1 cellular context compared by ENCODE assay signal in the genomic region with DNA sequence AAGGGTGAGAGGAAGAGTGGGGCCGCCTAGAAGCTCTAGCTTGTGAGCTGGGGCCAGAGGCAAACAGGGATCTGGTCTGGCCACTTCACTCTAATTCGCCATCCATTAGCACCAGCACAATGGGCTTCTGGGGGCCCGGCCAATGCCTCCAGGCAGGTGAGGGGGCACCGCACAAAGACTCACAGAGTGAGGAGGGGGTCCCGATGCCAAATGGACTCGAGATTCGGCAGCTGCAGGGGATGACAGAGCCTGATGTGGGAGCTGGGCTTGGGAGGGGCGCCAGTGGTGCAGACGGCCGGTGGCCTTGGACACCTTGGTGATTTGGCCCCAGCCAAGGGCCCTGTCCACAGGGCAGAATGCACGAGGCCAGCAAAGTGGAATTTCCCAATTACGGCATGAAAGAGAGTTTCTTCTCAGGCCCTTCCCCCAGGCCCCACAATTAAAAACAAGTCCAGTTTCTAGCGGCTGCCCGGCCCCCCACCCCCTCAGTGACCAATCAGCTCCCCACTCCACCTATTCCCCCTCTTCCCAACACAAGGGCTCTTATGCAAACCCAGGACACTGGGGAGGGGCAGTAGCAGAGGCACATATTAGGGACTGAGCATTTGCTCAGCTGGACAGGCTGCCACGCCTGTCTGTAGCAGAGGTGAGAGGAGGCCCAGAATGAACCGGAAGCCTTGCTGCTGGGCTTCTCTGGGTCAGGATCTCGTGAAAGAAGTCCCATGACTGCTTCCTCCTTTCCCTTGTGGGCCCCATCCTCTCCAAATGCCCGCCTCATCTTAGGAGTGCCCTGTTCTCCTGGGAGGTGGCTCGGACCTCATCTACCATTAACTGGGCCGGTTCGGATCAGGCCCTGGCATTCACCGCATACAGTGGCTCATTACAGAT.
TF ChIP-seq lines count a peak whose summit lies in the region.

No MANE protein-coding gene starts in this region.

TF ChIP-seq in K562, 482 proteins besides CTCF, POLR2A, EP300 and RAD21 (continued from another document):
- TF ChIP-seq, protein P1, sequence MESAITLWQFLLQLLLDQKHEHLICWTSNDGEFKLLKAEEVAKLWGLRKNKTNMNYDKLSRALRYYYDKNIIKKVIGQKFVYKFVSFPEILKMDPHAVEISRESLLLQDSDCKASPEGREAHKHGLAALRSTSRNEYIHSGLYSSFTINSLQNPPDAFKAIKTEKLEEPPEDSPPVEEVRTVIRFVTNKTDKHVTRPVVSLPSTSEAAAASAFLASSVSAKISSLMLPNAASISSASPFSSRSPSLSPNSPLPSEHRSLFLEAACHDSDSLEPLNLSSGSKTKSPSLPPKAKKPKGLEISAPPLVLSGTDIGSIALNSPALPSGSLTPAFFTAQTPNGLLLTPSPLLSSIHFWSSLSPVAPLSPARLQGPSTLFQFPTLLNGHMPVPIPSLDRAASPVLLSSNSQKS (CRISPR knock-in tag; IDR thresholded peaks at IDR 0.05) = no peak
- TF ChIP-seq, protein P2, sequence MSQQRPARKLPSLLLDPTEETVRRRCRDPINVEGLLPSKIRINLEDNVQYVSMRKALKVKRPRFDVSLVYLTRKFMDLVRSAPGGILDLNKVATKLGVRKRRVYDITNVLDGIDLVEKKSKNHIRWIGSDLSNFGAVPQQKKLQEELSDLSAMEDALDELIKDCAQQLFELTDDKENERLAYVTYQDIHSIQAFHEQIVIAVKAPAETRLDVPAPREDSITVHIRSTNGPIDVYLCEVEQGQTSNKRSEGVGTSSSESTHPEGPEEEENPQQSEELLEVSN (IDR thresholded peaks at IDR 0.05; ENCODE audit: borderline replicate concordance in 1 of 2, extremely low read depth in 1 of 2, insufficient read depth in 1 of 2, insufficient read length in 1 of 2, low read depth in 1 of 2, low read length in 1 of 2, poor library complexity in 1 of 2, severe bottlenecking in 1 of 2) = no peak
- TF ChIP-seq GABPB2 (CRISPR knock-in tag; conservative IDR thresholded peaks at IDR 0.05) (no peak), NUFIP1 (IDR thresholded peaks at IDR 0.05; ENCODE audit: partially characterized antibody) (no peak), KAT7 (CRISPR knock-in tag; IDR thresholded peaks at IDR 0.05; ENCODE audit: borderline replicate concordance) (no peak), PCBP1 (IDR thresholded peaks at IDR 0.05; ENCODE audit: low read depth, low read length, poor library complexity, severe bottlenecking) (no peak), ZNF707 (CRISPR knock-in tag; conservative IDR thresholded peaks at IDR 0.05) (no peak), ZNF830 (CRISPR knock-in tag; IDR thresholded peaks at IDR 0.05) (no peak), KDM4B (IDR thresholded peaks at IDR 0.05; ENCODE audit: borderline replicate concordance in 2 of 2, low read depth in 1 of 2) (no peak), XRCC3 (IDR thresholded peaks at IDR 0.05) (no peak), U2AF1 (optimal IDR thresholded peaks at IDR 0.05; ENCODE audit: low read depth, low read length) (no peak), NCOA6 (IDR thresholded peaks at IDR 0.05) (no peak)
- TF ChIP-seq, protein P3, sequence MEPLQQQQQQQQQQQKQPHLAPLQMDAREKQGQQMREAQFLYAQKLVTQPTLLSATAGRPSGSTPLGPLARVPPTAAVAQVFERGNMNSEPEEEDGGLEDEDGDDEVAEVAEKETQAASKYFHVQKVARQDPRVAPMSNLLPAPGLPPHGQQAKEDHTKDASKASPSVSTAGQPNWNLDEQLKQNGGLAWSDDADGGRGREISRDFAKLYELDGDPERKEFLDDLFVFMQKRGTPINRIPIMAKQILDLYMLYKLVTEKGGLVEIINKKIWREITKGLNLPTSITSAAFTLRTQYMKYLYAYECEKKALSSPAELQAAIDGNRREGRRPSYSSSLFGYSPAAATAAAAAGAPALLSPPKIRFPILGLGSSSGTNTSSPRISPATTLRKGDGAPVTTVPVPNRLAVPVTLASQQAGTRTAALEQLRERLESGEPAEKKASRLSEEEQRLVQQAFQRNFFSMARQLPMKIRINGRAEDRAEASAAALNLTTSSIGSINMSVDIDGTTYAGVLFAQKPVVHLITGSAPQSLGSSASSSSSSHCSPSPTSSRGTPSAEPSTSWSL (CRISPR knock-in tag; IDR thresholded peaks at IDR 0.05; ENCODE audit: borderline replicate concordance) = no peak
